15 cellular contexts compared by ENCODE assay signal in genomic region chr15:63461230-63461629, GRCh38. TPM values are rescaled to one million over a fixed set of nuclear protein-coding genes. Genes with fewer than 3 reads are reported as not detected.
DNase-seq lines count a peak whose midpoint lies in the region; ATAC-seq, FAIRE-seq and TF ChIP-seq lines count a peak whose summit lies in the region.
"Had no signal": no experiment of that assay in that cellular context is flagged by ENCODE, and none has a peak within 500 bp of the region (broad histone marks: within the 10 kb centered on the region; RNA-seq: fewer than 3 reads in every experiment).

No MANE protein-coding gene starts in this region.

- no peaks in the 10 kb centered on the region for H3K27me3 Mint-ChIP-seq in Caco-2 (ENCODE audit: insufficient read depth, unreplicated experiment)
- H3K27me3 Mint-ChIP-seq: activated B cell treated with CpG ODN at 0.5 μM for 24 hours had no signal

- H3K9me3 Mint-ChIP-seq in Caco-2 (ENCODE audit: unreplicated experiment): no peaks in the 10 kb centered on the region
- H3K9me3 Mint-ChIP-seq: activated B cell treated with CpG ODN at 0.5 μM for 24 hours, immature natural killer cell, natural killer cell had no signal

- peaks cover 32% of the 10 kb centered on the region for H3K4me1 ChIP-seq in Caco-2

- H3K36me3 ChIP-seq in Caco-2 (ENCODE audit: control insufficient read depth, insufficient read depth, low read length): no peaks in the 10 kb centered on the region
- H3K36me3 ChIP-seq: esophagus muscularis mucosa, SJCRH30 had no signal

- intact Hi-C loops in Caco-2 (cut with micrococcal nuclease; ENCODE audit: unreplicated experiment): loop anchor here (1.0 to 2.0 kb wide), 3 partner anchors 13 to 173 kb away; no protein-coding TSS in a partner anchor

- CTCF ChIA-PET in Caco-2 (lab: Charles Lee): interaction anchor here (1.4 to 1.6 kb wide), 3 partner anchors 57 to 171 kb away, joined by 3 to 5 read pairs (median 4); no protein-coding TSS in a partner anchor

- peak overlapping the region; percentile 98 for H3K27ac Mint-ChIP-seq in Caco-2 (ENCODE audit: unreplicated experiment)
- H3K27ac Mint-ChIP-seq: activated B cell treated with CpG ODN at 0.5 μM for 24 hours, immature natural killer cell, natural killer cell had no signal

- peak overlapping the region; percentile 41 for H3K4me3 ChIP-seq in Caco-2 (ENCODE audit: low read depth, low read length)
- H3K4me3 ChIP-seq: esophagus muscularis mucosa, SJCRH30 had no signal

- peak overlapping the region; percentile 83 for H3K4me3 Mint-ChIP-seq in Caco-2 (ENCODE audit: unreplicated experiment)
- H3K4me3 Mint-ChIP-seq: activated B cell treated with CpG ODN at 0.5 μM for 24 hours, immature natural killer cell, natural killer cell had no signal

- DNase-seq in Caco-2: peak; percentile 77 to 79
- DNase-seq in astrocyte of the hippocampus (ENCODE audit: low read depth, low spot score): peak; percentile 41
- peak in 39 of 51 donors; percentile 9 to 85 (median 60) for DNase-seq in hypothalamus (lab: John Stamatoyannopoulos, UW)
- DNase-seq in pons (ENCODE audit: low spot score): peak; percentile 37
- DNase-seq in GM12891 (ENCODE audit: insufficient read length, low spot score): no peak
- DNase-seq in cortex of kidney (lab: John Stamatoyannopoulos, UW): no peak
- DNase-seq in activated naive CD4-positive, alpha-beta T cell (lab: John Stamatoyannopoulos, UW): no peak
- DNase-seq: activated B cell treated with CpG ODN at 0.5 μM for 24 hours, immature natural killer cell, natural killer cell, NCI-H1694 treated with DMSO at 0.1 percent for 48 hours, NCI-H69, SJCRH30 had no signal

- no peak for FAIRE-seq in GM12891 (lab: Jason Lieb, UNC)

- H3K36me3 Mint-ChIP-seq in Caco-2 (ENCODE audit: insufficient read depth, unreplicated experiment): peaks cover 22% of the 10 kb centered on the region
- H3K36me3 Mint-ChIP-seq: immature natural killer cell, natural killer cell had no signal

- POLR2A ChIA-PET in Caco-2 (lab: Charles Lee): interaction anchor here (1.2 kb wide), 2 partner anchors 12 to 44 kb away, joined by 4 read pairs; partner anchors contain the start of gene USP3

- peaks cover 5% of the 10 kb centered on the region for H3K9me3 ChIP-seq in Caco-2
- H3K9me3 ChIP-seq: esophagus muscularis mucosa, SJCRH30 had no signal

- peak in 1 of 2 experiments; percentile 65 for TF ChIP-seq CTCF in Caco-2 (IDR thresholded peaks at IDR 0.05; ENCODE audit: insufficient read depth in 1 of 2, low read depth in 1 of 2, low read length in 1 of 2, severe bottlenecking in 1 of 2, unreplicated experiment in 1 of 2)

- BruUV-seq in Caco-2 (replicated peaks; lab: Mats Ljungman, UMichigan): TSS peak; percentile 73

- ATAC-seq in HG03039 (IDR thresholded peaks at IDR 0.05; ENCODE audit: unreplicated experiment): no peak
- ATAC-seq: natural killer cell had no signal

- peaks cover 26% of the 10 kb centered on the region for H3K4me1 Mint-ChIP-seq in Caco-2 (ENCODE audit: low read depth, unreplicated experiment)
- H3K4me1 Mint-ChIP-seq: immature natural killer cell, natural killer cell had no signal

- no peaks in the 10 kb centered on the region for H3K27me3 ChIP-seq in Caco-2 (replicated peaks; ENCODE audit: control insufficient read depth, insufficient read depth, low read length)
- H3K27me3 ChIP-seq: esophagus muscularis mucosa, SJCRH30 had no signal

- TF ChIP-seq POLR2A in GM12891 (IDR thresholded peaks at IDR 0.05; ENCODE audit: low read depth, low read length): no peak

TF ChIP-seq in GM12891, 5 proteins besides CTCF, POLR2A, EP300 and RAD21:
- no peak for TF ChIP-seq SPI1 (IDR thresholded peaks at IDR 0.05; ENCODE audit: low read depth, low read length)
- no peak for TF ChIP-seq POLR2AphosphoS5 (IDR thresholded peaks at IDR 0.05; ENCODE audit: low read depth, low read length)
- TF ChIP-seq TAF1 (IDR thresholded peaks at IDR 0.05; ENCODE audit: low read depth, low read length): no peak
- no peak for TF ChIP-seq PAX5 (IDR thresholded peaks at IDR 0.05; ENCODE audit: insufficient read depth, low read length, severe bottlenecking)
- TF ChIP-seq POU2F2 (IDR thresholded peaks at IDR 0.05; ENCODE audit: low read depth, low read length): no peak

RNA-seq across cellular contexts. Expression of gene USP3, which starts 43.2 kb away (rescaled TPM):
- 54.2 and 58.6 TPM in 2 replicates for total RNA-seq in Caco-2 (2022)
- polyA plus RNA-seq in GM12891 (2012; ENCODE audit: low read depth, missing spikeins): 21.5 TPM

Comparison
In these comparisons a context has a peak if more than half of its experiments do, and no peak if none do; other contexts are left out.
1. DNase-seq: peak in Caco-2 (2 of 2), astrocyte of the hippocampus (single experiment), hypothalamus (39 of 51) and pons (single experiment); none in GM12891 (single experiment), cortex of kidney (single experiment) and activated naive CD4-positive, alpha-beta T cell (0 of 4).